ENCODE assay signal across 2 cellular contexts in the genomic region with DNA sequence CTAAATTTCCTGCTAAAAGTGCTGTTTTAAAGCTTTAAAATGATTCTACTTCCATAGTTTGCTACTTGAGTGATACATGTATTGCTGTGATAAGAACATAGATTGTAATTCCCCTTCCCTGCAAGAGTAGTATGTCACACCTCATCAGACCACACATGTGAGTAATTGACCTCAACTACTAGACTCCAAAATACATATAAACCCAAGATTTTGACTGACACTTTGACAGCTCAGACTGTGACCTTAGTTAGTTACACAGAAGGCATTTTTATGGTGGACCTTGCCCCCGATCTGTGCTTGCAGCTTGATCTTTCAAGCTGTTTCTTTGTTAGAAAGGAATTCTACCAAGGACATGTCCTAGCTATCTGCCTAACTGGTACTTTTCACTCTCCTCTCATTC.
TF ChIP-seq lines count a peak whose summit lies in the region.

No MANE protein-coding gene starts in this region.

TF ChIP-seq in WTC11, 78 proteins besides CTCF, POLR2A, EP300 and RAD21:
- TF ChIP-seq SMAD4 (CRISPR knock-in tag; IDR thresholded peaks at IDR 0.05) (no peak), ZNF121 (CRISPR knock-in tag; IDR thresholded peaks at IDR 0.05) (no peak)
- TF ChIP-seq, protein P1, sequence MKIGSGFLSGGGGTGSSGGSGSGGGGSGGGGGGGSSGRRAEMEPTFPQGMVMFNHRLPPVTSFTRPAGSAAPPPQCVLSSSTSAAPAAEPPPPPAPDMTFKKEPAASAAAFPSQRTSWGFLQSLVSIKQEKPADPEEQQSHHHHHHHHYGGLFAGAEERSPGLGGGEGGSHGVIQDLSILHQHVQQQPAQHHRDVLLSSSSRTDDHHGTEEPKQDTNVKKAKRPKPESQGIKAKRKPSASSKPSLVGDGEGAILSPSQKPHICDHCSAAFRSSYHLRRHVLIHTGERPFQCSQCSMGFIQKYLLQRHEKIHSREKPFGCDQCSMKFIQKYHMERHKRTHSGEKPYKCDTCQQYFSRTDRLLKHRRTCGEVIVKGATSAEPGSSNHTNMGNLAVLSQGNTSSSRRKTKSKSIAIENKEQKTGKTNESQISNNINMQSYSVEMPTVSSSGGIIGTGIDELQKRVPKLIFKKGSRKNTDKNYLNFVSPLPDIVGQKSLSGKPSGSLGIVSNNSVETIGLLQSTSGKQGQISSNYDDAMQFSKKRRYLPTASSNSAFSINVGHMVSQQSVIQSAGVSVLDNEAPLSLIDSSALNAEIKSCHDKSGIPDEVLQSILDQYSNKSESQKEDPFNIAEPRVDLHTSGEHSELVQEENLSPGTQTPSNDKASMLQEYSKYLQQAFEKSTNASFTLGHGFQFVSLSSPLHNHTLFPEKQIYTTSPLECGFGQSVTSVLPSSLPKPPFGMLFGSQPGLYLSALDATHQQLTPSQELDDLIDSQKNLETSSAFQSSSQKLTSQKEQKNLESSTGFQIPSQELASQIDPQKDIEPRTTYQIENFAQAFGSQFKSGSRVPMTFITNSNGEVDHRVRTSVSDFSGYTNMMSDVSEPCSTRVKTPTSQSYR (CRISPR knock-in tag; IDR thresholded peaks at IDR 0.05): no peak
TF ChIP-seq in WTC11: peak in this region for 0.

TF ChIP-seq in H1, 55 proteins besides CTCF, POLR2A, EP300 and RAD21:
- TF ChIP-seq, protein P2, sequence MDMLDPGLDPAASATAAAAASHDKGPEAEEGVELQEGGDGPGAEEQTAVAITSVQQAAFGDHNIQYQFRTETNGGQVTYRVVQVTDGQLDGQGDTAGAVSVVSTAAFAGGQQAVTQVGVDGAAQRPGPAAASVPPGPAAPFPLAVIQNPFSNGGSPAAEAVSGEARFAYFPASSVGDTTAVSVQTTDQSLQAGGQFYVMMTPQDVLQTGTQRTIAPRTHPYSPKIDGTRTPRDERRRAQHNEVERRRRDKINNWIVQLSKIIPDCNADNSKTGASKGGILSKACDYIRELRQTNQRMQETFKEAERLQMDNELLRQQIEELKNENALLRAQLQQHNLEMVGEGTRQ (IDR thresholded peaks at IDR 0.05; ENCODE audit: low read length): no peak
- TF ChIP-seq TBP (IDR thresholded peaks at IDR 0.05; ENCODE audit: low read depth, low read length) (no peak), TEAD4 (IDR thresholded peaks at IDR 0.05; ENCODE audit: low read depth, low read length) (no peak), SIX5 (IDR thresholded peaks at IDR 0.05; ENCODE audit: low read depth, low read length) (no peak), CBX8 (IDR thresholded peaks at IDR 0.05; ENCODE audit: borderline replicate concordance, low read depth, low read length) (no peak), RNF2 (IDR thresholded peaks at IDR 0.05; ENCODE audit: borderline replicate concordance, low read depth, low read length, missing control alignments, poor library complexity, severe bottlenecking) (no peak), CHD2 (IDR thresholded peaks at IDR 0.05; ENCODE audit: low read length) (no peak), TCF12 (IDR thresholded peaks at IDR 0.05; ENCODE audit: low read depth, low read length) (no peak), GTF2F1 (IDR thresholded peaks at IDR 0.05; ENCODE audit: borderline replicate concordance, low read depth, low read length) (no peak), BACH1 (IDR thresholded peaks at IDR 0.05; ENCODE audit: low read length) (no peak), SUZ12 (IDR thresholded peaks at IDR 0.05; ENCODE audit: low read length) (no peak), KDM5A (IDR thresholded peaks at IDR 0.05; ENCODE audit: low read length) (no peak), EGR1 (IDR thresholded peaks at IDR 0.05; ENCODE audit: borderline replicate concordance, low read depth, low read length) (no peak), SAP30 (IDR thresholded peaks at IDR 0.05; ENCODE audit: insufficient read depth, insufficient replicate concordance, low read length) (no peak), CBX5 (IDR thresholded peaks at IDR 0.05; ENCODE audit: low read depth, low read length) (no peak), SRF (IDR thresholded peaks at IDR 0.05; ENCODE audit: low read depth, low read length) (no peak), GABPA (IDR thresholded peaks at IDR 0.05; ENCODE audit: borderline replicate concordance, insufficient read depth, low read length) (no peak), ATF2 (IDR thresholded peaks at IDR 0.05; ENCODE audit: low read length) (no peak)
